Comparison of ENCODE assay signal across 34 cellular contexts in the genomic region with DNA sequence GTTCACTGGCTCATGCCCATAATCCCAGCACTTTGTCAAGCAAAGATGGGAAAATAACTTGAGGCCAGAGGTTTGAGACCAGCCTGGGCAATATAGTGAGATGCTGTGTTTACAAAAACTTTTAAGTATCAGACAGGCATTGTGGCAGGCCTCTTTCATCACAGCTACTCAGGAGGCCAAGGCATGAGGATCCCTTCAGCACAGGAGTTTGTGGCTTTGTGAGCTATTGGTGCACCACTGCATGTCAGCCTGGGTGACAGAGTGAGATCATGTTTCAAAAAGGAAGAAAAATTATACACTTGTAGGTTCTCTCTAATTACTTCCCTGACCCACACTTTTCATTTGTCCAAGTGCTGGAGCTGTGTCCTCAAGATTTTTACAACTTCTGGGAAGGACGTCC. TPM values are rescaled to one million over a fixed set of nuclear protein-coding genes. Genes with fewer than 3 reads are reported as not detected.
"Had no signal": no experiment of that assay in that cellular context is flagged by ENCODE, and none has a peak within 500 bp of the region (broad histone marks: within the 10 kb centered on the region; RNA-seq: fewer than 3 reads in every experiment).

No MANE protein-coding gene starts in this region.

- H3K9me3 Mint-ChIP-seq: activated B cell treated with CpG ODN at 0.5 μM for 24 hours; activated naive CD8-positive, alpha-beta T cell treated with anti-CD3 and anti-CD28 coated beads for 36 hours; activated T-cell treated with anti-CD3 and anti-CD28 coated beads, Interleukin-2, amount 50 U/mL, for 72 hours had no signal

- H3K27me3 ChIP-seq: brain microvascular endothelial cell had no signal

- DNase-seq: activated B cell treated with CpG ODN at 0.5 μM for 24 hours; activated CD4-positive, CD25-positive, alpha-beta regulatory T cell treated with anti-CD3 and anti-CD28 coated beads, Interleukin-2, amount 50 U/mL, for 72 hours; activated CD8-positive, alpha-beta T cell treated with anti-CD3 and anti-CD28 coated beads for 36 hours; activated effector memory CD4-positive, alpha-beta T cell treated with anti-CD3 and anti-CD28 coated beads, Interleukin-2, amount 50 U/mL, for 16 hours; activated naive CD4-positive, alpha-beta T cell; activated naive CD4-positive, alpha-beta T cell treated with anti-CD3 and anti-CD28 coated beads, Interleukin-2, amount 50 U/mL, for 16 hours; activated naive CD8-positive, alpha-beta T cell treated with anti-CD3 and anti-CD28 coated beads for 36 hours; activated T-cell treated with anti-CD3 and anti-CD28 coated beads, Interleukin-2, amount 50 U/mL, for 1 hour; activated T-cell treated with anti-CD3 and anti-CD28 coated beads, Interleukin-2, amount 50 U/mL, for 72 hours; amniotic stem cell; aorta; brain microvascular endothelial cell; central memory CD4-positive, alpha-beta T cell; MM.1S; NCI-H1092 treated with DMSO at 0.1 percent for 48 hours; NCI-H1417 treated with DMSO at 0.1 percent for 48 hours; NCI-H187 treated with DMSO at 0.1 percent for 48 hours; NCI-H2081; NCI-H345; NCI-H524 treated with DMSO at 0.1 percent for 48 hours; NK-92 treated with Interleukin-12 subunit alpha and Interleukin-12 subunit beta, amount 100 ng/mL, for 24 hours; PC-9; Right ventricle myocardium superior; SW 1271; T-helper 1 cell; T-helper 2 cell; T-helper 9 cell had no signal

- ATAC-seq: activated CD8-positive, alpha-beta T cell treated with anti-CD3 and anti-CD28 coated beads for 36 hours had no signal

- H3K36me3 ChIP-seq: brain microvascular endothelial cell had no signal

- H3K4me1 Mint-ChIP-seq: activated B cell treated with CpG ODN at 0.5 μM for 24 hours; activated naive CD8-positive, alpha-beta T cell treated with anti-CD3 and anti-CD28 coated beads for 36 hours; activated T-helper 17 cell treated with anti-CD3 and anti-CD28 coated beads, Interleukin-2, amount 50 U/mL, for 72 hours had no signal

- H3K27ac ChIP-seq: brain microvascular endothelial cell, PC-9, VCaP had no signal

- H3K4me3 ChIP-seq: PC-9 had no signal

- H3K27ac Mint-ChIP-seq: activated B cell treated with CpG ODN at 0.5 μM for 24 hours; activated CD8-positive, alpha-beta T cell treated with anti-CD3 and anti-CD28 coated beads for 36 hours; activated naive CD8-positive, alpha-beta T cell treated with anti-CD3 and anti-CD28 coated beads for 36 hours; activated T-cell treated with anti-CD3 and anti-CD28 coated beads, Interleukin-2, amount 50 U/mL, for 72 hours; activated T-helper 17 cell treated with anti-CD3 and anti-CD28 coated beads, Interleukin-2, amount 50 U/mL, for 72 hours had no signal

- H3K36me3 Mint-ChIP-seq: activated naive CD8-positive, alpha-beta T cell treated with anti-CD3 and anti-CD28 coated beads for 36 hours had no signal

- H3K4me3 Mint-ChIP-seq: activated B cell treated with CpG ODN at 0.5 μM for 24 hours; activated CD8-positive, alpha-beta T cell treated with anti-CD3 and anti-CD28 coated beads for 36 hours; activated naive CD8-positive, alpha-beta T cell treated with anti-CD3 and anti-CD28 coated beads for 36 hours; activated T-cell treated with anti-CD3 and anti-CD28 coated beads, Interleukin-2, amount 50 U/mL, for 72 hours; activated T-helper 17 cell treated with anti-CD3 and anti-CD28 coated beads, Interleukin-2, amount 50 U/mL, for 72 hours had no signal

RNA-seq across cellular contexts. Expression of a gene that starts 11.5 kb away (rescaled TPM):
- total RNA-seq: activated B cell treated with CpG ODN at 0.5 μM for 24 hours; activated CD8-positive, alpha-beta memory T cell treated with anti-CD3 and anti-CD28 coated beads for 36 hours; aorta; cerebellum; LHCN-M2; NCI-H460; OCI-LY7; PC-9; Right ventricle myocardium superior had no signal

RNA-seq across cellular contexts. Expression of a gene that starts 37.1 kb away (rescaled TPM):
- total RNA-seq: activated B cell treated with CpG ODN at 0.5 μM for 24 hours; activated CD8-positive, alpha-beta memory T cell treated with anti-CD3 and anti-CD28 coated beads for 36 hours; activated CD8-positive, alpha-beta T cell treated with anti-CD3 and anti-CD28 coated beads for 36 hours; activated naive CD8-positive, alpha-beta T cell treated with anti-CD3 and anti-CD28 coated beads for 36 hours; activated T-cell treated with anti-CD3 and anti-CD28 coated beads, Interleukin-2, amount 50 U/mL, for 72 hours; activated T-helper 17 cell treated with anti-CD3 and anti-CD28 coated beads, Interleukin-2, amount 50 U/mL, for 72 hours; aorta; cerebellum; LHCN-M2; NCI-H460; OCI-LY7; PC-9; Right ventricle myocardium superior had no signal

RNA-seq across cellular contexts. Expression of a gene that starts 45.0 kb away (rescaled TPM):
- total RNA-seq: activated B cell treated with CpG ODN at 0.5 μM for 24 hours; activated CD8-positive, alpha-beta memory T cell treated with anti-CD3 and anti-CD28 coated beads for 36 hours; activated CD8-positive, alpha-beta T cell treated with anti-CD3 and anti-CD28 coated beads for 36 hours; activated naive CD8-positive, alpha-beta T cell treated with anti-CD3 and anti-CD28 coated beads for 36 hours; activated T-helper 17 cell treated with anti-CD3 and anti-CD28 coated beads, Interleukin-2, amount 50 U/mL, for 72 hours; aorta; cerebellum; LHCN-M2; NCI-H460; OCI-LY7; PC-9; Right ventricle myocardium superior had no signal
